32 cellular contexts compared by ENCODE assay signal in genomic region chr4:163256680-163257343, GRCh38.
"Had no signal": no experiment of that assay in that cellular context is flagged by ENCODE, and none has a peak within 500 bp of the region (broad histone marks: within the 10 kb centered on the region; RNA-seq: fewer than 3 reads in every experiment).

No MANE protein-coding gene starts in this region.

- H3K4me3 Mint-ChIP-seq: activated naive CD8-positive, alpha-beta T cell; central memory CD8-positive, alpha-beta T cell; immature natural killer cell; naive B cell; stimulated activated memory B cell treated with anti-CD40 and anti-IgM and Interleukin-4, amounts not matched to agents 10 μg/mL and 1 μg/mL and 100 μg/mL, for 72 hours; stimulated activated naive CD8-positive, alpha-beta T cell treated with anti-CD3 and anti-CD28 coated beads, Interleukin-15, amount 100 ng/mL, for 72 hours had no signal

- H3K4me1 Mint-ChIP-seq: central memory CD8-positive, alpha-beta T cell; immature natural killer cell; naive B cell; stimulated activated memory B cell treated with anti-CD40 and anti-IgM and Interleukin-4, amounts not matched to agents 10 μg/mL and 1 μg/mL and 100 μg/mL, for 72 hours; stimulated activated naive CD8-positive, alpha-beta T cell treated with anti-CD3 and anti-CD28 coated beads, Interleukin-15, amount 100 ng/mL, for 72 hours had no signal

- H3K4me3 ChIP-seq: esophagus muscularis mucosa, heart left ventricle, ovary, skin epidermis, thyroid gland, upper lobe of left lung had no signal

- ATAC-seq: activated CD4-positive, CD25-positive, alpha-beta regulatory T cell treated with anti-CD3 and anti-CD28 coated beads, Interleukin-2, amount 50 U/mL, for 24 hours; foreskin keratinocyte; heart left ventricle; sciatic nerve; stimulated activated memory B cell treated with anti-CD40 and anti-IgM and Interleukin-4, amounts not matched to agents 10 μg/mL and 1 μg/mL and 100 μg/mL, for 72 hours; stimulated activated naive CD8-positive, alpha-beta T cell treated with anti-CD3 and anti-CD28 coated beads, Interleukin-15, amount 100 ng/mL, for 72 hours had no signal

- H3K27ac Mint-ChIP-seq: activated naive CD8-positive, alpha-beta T cell; immature natural killer cell; naive B cell; progenitor cell of endocrine pancreas; stimulated activated memory B cell treated with anti-CD40 and anti-IgM and Interleukin-4, amounts not matched to agents 10 μg/mL and 1 μg/mL and 100 μg/mL, for 72 hours; stimulated activated naive CD8-positive, alpha-beta T cell treated with anti-CD3 and anti-CD28 coated beads, Interleukin-15, amount 100 ng/mL, for 72 hours had no signal

- H3K27me3 ChIP-seq: esophagus muscularis mucosa, foreskin keratinocyte, ovary, thyroid gland, upper lobe of left lung had no signal

- H3K27me3 Mint-ChIP-seq: progenitor cell of endocrine pancreas; stimulated activated naive CD8-positive, alpha-beta T cell treated with anti-CD3 and anti-CD28 coated beads, Interleukin-15, amount 100 ng/mL, for 72 hours had no signal

- H3K9me3 Mint-ChIP-seq: central memory CD8-positive, alpha-beta T cell; stimulated activated memory B cell treated with anti-CD40 and anti-IgM and Interleukin-4, amounts not matched to agents 10 μg/mL and 1 μg/mL and 100 μg/mL, for 72 hours; stimulated activated naive CD8-positive, alpha-beta T cell treated with anti-CD3 and anti-CD28 coated beads, Interleukin-15, amount 100 ng/mL, for 72 hours had no signal

- H3K36me3 Mint-ChIP-seq: activated naive CD8-positive, alpha-beta T cell; immature natural killer cell; naive B cell; stimulated activated memory B cell treated with anti-CD40 and anti-IgM and Interleukin-4, amounts not matched to agents 10 μg/mL and 1 μg/mL and 100 μg/mL, for 72 hours had no signal

- H3K4me1 ChIP-seq: esophagus muscularis mucosa, foreskin keratinocyte, heart left ventricle, thyroid gland, upper lobe of left lung had no signal

- H3K27ac ChIP-seq: esophagus muscularis mucosa, foreskin keratinocyte, heart left ventricle, ovary, skin epidermis, thyroid gland, upper lobe of left lung, WERI-Rb-1 had no signal

- H3K9me3 ChIP-seq: esophagus muscularis mucosa, heart left ventricle, ovary, thyroid gland, upper lobe of left lung had no signal

- FAIRE-seq: kidney had no signal

- H3K36me3 ChIP-seq: esophagus muscularis mucosa, heart left ventricle, ovary, thyroid gland, upper lobe of left lung, WERI-Rb-1 had no signal

- DNase-seq: activated CD4-positive, alpha-beta T cell treated with anti-CD3 and anti-CD28 coated beads for 48 hours; activated CD4-positive, alpha-beta T cell treated with anti-CD3 and anti-CD28 coated beads, Interleukin-2, amount 50 U/mL, for 48 hours; activated CD8-positive, alpha-beta memory T cell treated with anti-CD3 and anti-CD28 coated beads for 24 hours; activated effector memory CD4-positive, alpha-beta T cell treated with Interleukin-2 at 50 U/mL for 16 hours; activated naive CD4-positive, alpha-beta T cell treated with Interleukin-2 at 50 U/mL for 16 hours; anterior cingulate cortex; dermis blood vessel endothelial cell; effector CD4-positive, alpha-beta T cell; foreskin keratinocyte; heart left ventricle; hypothalamus; immature natural killer cell; kidney; naive B cell; ovary; stimulated activated CD4-positive, alpha-beta T cell treated with anti-CD3 and anti-CD28 coated beads, Interleukin-12 subunit alpha, Interleukin-12 subunit beta, amount 100 ng/mL, for 4 hours; stimulated activated CD4-positive, alpha-beta T cell treated with anti-CD3 and anti-CD28 coated beads, Interleukin-4, amount 100 ng/mL, for 24 hours; stimulated activated CD8-positive, alpha-beta memory T cell treated with anti-CD3 and anti-CD28 coated beads, Interleukin-4, amount 100 ng/mL, for 48 hours; stimulated activated naive CD8-positive, alpha-beta T cell treated with anti-CD3 and anti-CD28 coated beads, Interleukin-15, amount 100 ng/mL, for 72 hours; substantia nigra; T-helper 9 cell; thyroid gland; WERI-Rb-1 had no signal
